In genomic region chr19:48110350-48110966, GRCh38 we compare ENCODE assay signal across 8 cellular contexts. TPM values are rescaled to one million over a fixed set of nuclear protein-coding genes. Genes with fewer than 3 reads are reported as not detected.
DNase-seq lines count a peak whose midpoint lies in the region; ATAC-seq and TF ChIP-seq lines count a peak whose summit lies in the region.

PLA2G4C (minus strand) TSS chr19:48110817; CDS start chr19:48106529, 4,288 bp downstream.

- peak within 1 kb of the TSS; percentile 54 for H3K4me3 ChIP-seq in suprapubic skin

- peak within 1 kb of the TSS; percentile 89 for H3K27ac ChIP-seq in suprapubic skin

- peaks cover under 1% of the 10 kb centered on the region for H3K36me3 ChIP-seq in suprapubic skin

- 0% methylated on average over 8 of the region's 27 CpGs for WGBS in suprapubic skin

- H3K9me3 Mint-ChIP-seq in activated naive CD8-positive, alpha-beta T cell (ENCODE audit: low read depth): no peaks in the 10 kb centered on the region

- H3K27me3 ChIP-seq in suprapubic skin: no peaks in the 10 kb centered on the region

- TF ChIP-seq POLR2A in suprapubic skin (IDR thresholded peaks at IDR 0.05): no peak

- DNase-seq in CD1c-positive myeloid dendritic cell (ENCODE audit: extremely low spot score) (peak; percentile 92), NCI-H1048 (lab: John Stamatoyannopoulos, UW) (peak; percentile 76), SKM-1 (lab: John Stamatoyannopoulos, UW; ENCODE audit: unreplicated experiment) (peak; percentile 20), glomerular visceral epithelial cell (ENCODE audit: extremely low spot score) (peak; percentile 93), occipital lobe (lab: John Stamatoyannopoulos, UW) (peak; percentile 89), suprapubic skin (ENCODE audit: low spot score in 2 of 2) (peak; percentile 94 to 95)

- H3K27me3 Mint-ChIP-seq in activated naive CD8-positive, alpha-beta T cell: no peaks in the 10 kb centered on the region

- no peak for TF ChIP-seq CTCF in suprapubic skin (IDR thresholded peaks at IDR 0.05)

- TF ChIP-seq EP300 in suprapubic skin (IDR thresholded peaks at IDR 0.05): no peak

- peak within 1 kb of the TSS; percentile 87 for H3K27ac Mint-ChIP-seq in activated naive CD8-positive, alpha-beta T cell

- H3K36me3 Mint-ChIP-seq in activated naive CD8-positive, alpha-beta T cell: no peaks in the 10 kb centered on the region

- ATAC-seq in GM21717 (IDR thresholded peaks at IDR 0.05; ENCODE audit: unreplicated experiment): peak; percentile 56

- H3K4me1 ChIP-seq in suprapubic skin: peaks cover 25% of the 10 kb centered on the region

- peaks cover 6% of the 10 kb centered on the region for H3K4me1 Mint-ChIP-seq in activated naive CD8-positive, alpha-beta T cell (ENCODE audit: low read depth)

- no peaks in the 10 kb centered on the region for H3K9me3 ChIP-seq in suprapubic skin

- H3K4me3 Mint-ChIP-seq in activated naive CD8-positive, alpha-beta T cell: peak within 1 kb of the TSS; percentile 87

RNA-seq across cellular contexts. Expression of gene PLA2G4C, which starts in this region (rescaled TPM):
- total RNA-seq in occipital lobe (9.7 TPM), suprapubic skin (1 to 10 TPM; 1.4 to 9.1 (median 5.7) TPM)

Comparison
In these comparisons a context has a peak if more than half of its experiments do, and no peak if none do; other contexts are left out.
1. Peak in every context shown above with its lines: DNase-seq, ATAC-seq, H3K4me3 ChIP-seq and H3K27ac ChIP-seq.
2. DNase-seq: peak in every context shown above with its lines; median percentile 94 in suprapubic skin; 93 in glomerular visceral epithelial cell; 92 in CD1c-positive myeloid dendritic cell; 89 in occipital lobe; 76 in NCI-H1048; 20 in SKM-1.